ENCODE assay signal across 12 cellular contexts in genomic region chrX:78514852-78515251, GRCh38.
DNase-seq lines count a peak whose midpoint lies in the region; ATAC-seq and TF ChIP-seq lines count a peak whose summit lies in the region.
"Had no signal": no experiment of that assay in that cellular context is flagged by ENCODE, and none has a peak within 500 bp of the region (broad histone marks: within the 10 kb centered on the region; RNA-seq: fewer than 3 reads in every experiment).

No MANE protein-coding gene starts in this region.

- peaks cover 56% of the 10 kb centered on the region for H3K4me1 Mint-ChIP-seq in activated T-cell treated with anti-CD3 and anti-CD28 coated beads, Interleukin-2, amount 50 U/mL, for 72 hours (ENCODE audit: low read depth)

- peak; percentile 81 to 89 for ATAC-seq in activated T-cell treated with anti-CD3 and anti-CD28 coated beads, Interleukin-2, amount 50 U/mL, for 72 hours (replicated peaks in 1 of 2)
- no peak for ATAC-seq in GM19455 (IDR thresholded peaks at IDR 0.05; ENCODE audit: unreplicated experiment)
- ATAC-seq in mucosa of descending colon = no peak
- ATAC-seq: HCT116 had no signal

- no peaks in the 10 kb centered on the region for H3K4me1 ChIP-seq in mucosa of descending colon (ENCODE audit: low read depth)

- DNase-seq in GM06990 (ENCODE audit: extremely low read depth, insufficient read length) (no peak), HT-29 (ENCODE audit: low spot score) (peak; percentile 30), kidney epithelial cell (ENCODE audit: low read depth) (no peak), middle frontal gyrus (ENCODE audit: extremely low spot score, low spot score) (no peak), hepatic stellate cell (ENCODE audit: low spot score) (no peak), mucosa of descending colon (no peak)
- DNase-seq in activated T-cell treated with anti-CD3 and anti-CD28 coated beads, Interleukin-2, amount 50 U/mL, for 72 hours = no peak
- DNase-seq: caudate nucleus, NCI-H1105 had no signal

- peak overlapping the region; percentile 88 for H3K27ac Mint-ChIP-seq in activated T-cell treated with anti-CD3 and anti-CD28 coated beads, Interleukin-2, amount 50 U/mL, for 72 hours

- intact Hi-C loops in mucosa of descending colon (cut with DNase I, micrococcal nuclease) = no loop called here

- peaks cover 5 to 10% of the 10 kb centered on the region in 2 donors for H3K9me3 Mint-ChIP-seq in activated T-cell treated with anti-CD3 and anti-CD28 coated beads, Interleukin-2, amount 50 U/mL, for 72 hours

- peaks cover 7% of the 10 kb centered on the region in 2 donors for H3K36me3 Mint-ChIP-seq in activated T-cell treated with anti-CD3 and anti-CD28 coated beads, Interleukin-2, amount 50 U/mL, for 72 hours (ENCODE audit: insufficient read depth in 2 of 2)

- no peaks in the 10 kb centered on the region for H3K36me3 ChIP-seq in GM06990 (ENCODE audit: control insufficient read depth, insufficient read depth, low read length)
- no peaks in the 10 kb centered on the region for H3K36me3 ChIP-seq in kidney epithelial cell (ENCODE audit: control insufficient read depth, insufficient read depth, low read length)
- H3K36me3 ChIP-seq in mucosa of descending colon (ENCODE audit: low read depth) = no peaks in the 10 kb centered on the region

- H3K27me3 Mint-ChIP-seq in activated T-cell treated with anti-CD3 and anti-CD28 coated beads, Interleukin-2, amount 50 U/mL, for 72 hours (ENCODE audit: low read depth) = peaks cover 38% of the 10 kb centered on the region

- no peak overlapping the region for H3K4me3 ChIP-seq in GM06990 (replicated peaks; ENCODE audit: low read depth, low read length)
- no peak overlapping the region for H3K4me3 ChIP-seq in kidney epithelial cell (ENCODE audit: low read depth, low read length)
- H3K4me3 ChIP-seq in mucosa of descending colon = no peak overlapping the region
- H3K4me3 ChIP-seq: lung had no signal

- no peaks in the 10 kb centered on the region for H3K9me3 ChIP-seq in mucosa of descending colon

- peak overlapping the region; percentile 36 to 59 for H3K4me3 Mint-ChIP-seq in activated T-cell treated with anti-CD3 and anti-CD28 coated beads, Interleukin-2, amount 50 U/mL, for 72 hours

- no peaks in the 10 kb centered on the region for H3K27me3 ChIP-seq in GM06990 (replicated peaks; ENCODE audit: control insufficient read depth, insufficient read depth, low read length)
- no peaks in the 10 kb centered on the region for H3K27me3 ChIP-seq in kidney epithelial cell (ENCODE audit: control insufficient read depth, insufficient read depth, low read length)

- peak; percentile 20 for TF ChIP-seq CTCF in GM06990 (IDR thresholded peaks at IDR 0.05; ENCODE audit: insufficient read depth, low read length, poor library complexity, severe bottlenecking)
- peak; percentile 3 for TF ChIP-seq CTCF in kidney epithelial cell (IDR thresholded peaks at IDR 0.05; ENCODE audit: insufficient read depth, low read length, poor library complexity, severe bottlenecking)
- TF ChIP-seq CTCF in mucosa of descending colon (IDR thresholded peaks at IDR 0.05) = no peak

Comparison
In these comparisons a context has a peak if more than half of its experiments do, and no peak if none do; other contexts are left out.
1. ATAC-seq: peak in activated T-cell treated with anti-CD3 and anti-CD28 coated beads, Interleukin-2, amount 50 U/mL, for 72 hours (2 of 2); none in GM19455 (single experiment) and mucosa of descending colon (single experiment).